In the genomic region with DNA sequence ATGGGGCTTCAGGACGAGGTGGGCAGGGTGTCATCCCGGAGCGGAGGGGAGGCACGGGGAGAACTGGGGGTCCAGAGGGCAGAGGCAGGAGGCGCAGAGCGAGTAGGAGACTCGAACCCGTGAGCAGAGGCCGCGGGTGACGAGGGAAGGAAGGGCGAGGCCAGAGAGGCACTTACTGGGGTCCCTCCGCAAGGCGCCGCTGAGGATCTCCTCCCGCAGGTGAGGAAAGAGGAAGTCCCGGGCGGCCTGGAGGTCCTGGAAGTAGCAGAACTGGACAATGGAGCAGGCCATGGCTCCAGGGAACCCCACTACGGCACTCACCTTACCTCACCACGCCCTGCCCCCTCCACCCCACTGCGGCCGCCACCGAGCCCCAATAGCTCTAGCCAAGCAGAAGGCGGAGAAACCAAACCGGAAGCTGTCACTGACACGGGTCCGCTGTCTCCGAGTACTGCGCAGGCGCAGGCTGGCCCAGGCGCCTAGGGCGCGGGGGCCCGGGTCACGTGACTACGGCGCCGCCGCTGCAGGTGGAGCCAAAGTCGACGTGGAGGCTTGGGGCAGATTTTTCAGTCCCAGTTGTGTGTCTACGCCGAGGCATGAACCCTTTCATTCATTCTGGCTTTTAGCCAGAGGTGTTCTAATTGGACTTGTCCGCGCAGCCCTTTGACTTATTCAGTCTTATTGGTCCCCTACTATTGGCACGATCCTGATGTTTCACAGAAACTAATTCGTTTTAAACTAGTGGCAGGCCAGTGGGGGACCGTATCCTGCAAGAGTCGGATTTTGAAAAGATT, we compare ENCODE assay signal across 8 cellular contexts. TPM values are rescaled to one million over a fixed set of nuclear protein-coding genes. Genes with fewer than 3 reads are reported as not detected.
DNase-seq lines count a peak whose midpoint lies in the region; ATAC-seq and TF ChIP-seq lines count a peak whose summit lies in the region.

A gene with protein sequence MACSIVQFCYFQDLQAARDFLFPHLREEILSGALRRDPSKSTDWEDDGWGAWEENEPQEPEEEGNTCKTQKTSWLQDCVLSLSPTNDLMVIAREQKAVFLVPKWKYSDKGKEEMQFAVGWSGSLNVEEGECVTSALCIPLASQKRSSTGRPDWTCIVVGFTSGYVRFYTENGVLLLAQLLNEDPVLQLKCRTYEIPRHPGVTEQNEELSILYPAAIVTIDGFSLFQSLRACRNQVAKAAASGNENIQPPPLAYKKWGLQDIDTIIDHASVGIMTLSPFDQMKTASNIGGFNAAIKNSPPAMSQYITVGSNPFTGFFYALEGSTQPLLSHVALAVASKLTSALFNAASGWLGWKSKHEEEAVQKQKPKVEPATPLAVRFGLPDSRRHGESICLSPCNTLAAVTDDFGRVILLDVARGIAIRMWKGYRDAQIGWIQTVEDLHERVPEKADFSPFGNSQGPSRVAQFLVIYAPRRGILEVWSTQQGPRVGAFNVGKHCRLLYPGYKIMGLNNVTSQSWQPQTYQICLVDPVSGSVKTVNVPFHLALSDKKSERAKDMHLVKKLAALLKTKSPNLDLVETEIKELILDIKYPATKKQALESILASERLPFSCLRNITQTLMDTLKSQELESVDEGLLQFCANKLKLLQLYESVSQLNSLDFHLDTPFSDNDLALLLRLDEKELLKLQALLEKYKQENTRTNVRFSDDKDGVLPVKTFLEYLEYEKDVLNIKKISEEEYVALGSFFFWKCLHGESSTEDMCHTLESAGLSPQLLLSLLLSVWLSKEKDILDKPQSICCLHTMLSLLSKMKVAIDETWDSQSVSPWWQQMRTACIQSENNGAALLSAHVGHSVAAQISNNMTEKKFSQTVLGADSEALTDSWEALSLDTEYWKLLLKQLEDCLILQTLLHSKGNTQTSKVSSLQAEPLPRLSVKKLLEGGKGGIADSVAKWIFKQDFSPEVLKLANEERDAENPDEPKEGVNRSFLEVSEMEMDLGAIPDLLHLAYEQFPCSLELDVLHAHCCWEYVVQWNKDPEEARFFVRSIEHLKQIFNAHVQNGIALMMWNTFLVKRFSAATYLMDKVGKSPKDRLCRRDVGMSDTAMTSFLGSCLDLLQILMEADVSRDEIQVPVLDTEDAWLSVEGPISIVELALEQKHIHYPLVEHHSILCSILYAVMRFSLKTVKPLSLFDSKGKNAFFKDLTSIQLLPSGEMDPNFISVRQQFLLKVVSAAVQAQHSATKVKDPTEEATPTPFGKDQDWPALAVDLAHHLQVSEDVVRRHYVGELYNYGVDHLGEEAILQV (N-terminal part only) (minus strand): TSS at position 407 of the 794 bp plus-strand sequence. CDS start 116 bp downstream, at position 291.

- no peaks in the 10 kb centered on the region for H3K27me3 ChIP-seq in GM06990 (replicated peaks; ENCODE audit: control insufficient read depth, insufficient read depth, low read length)
- no peaks in the 10 kb centered on the region for H3K27me3 ChIP-seq in testis

- H3K4me3 ChIP-seq in GM06990 (replicated peaks; ENCODE audit: low read depth, low read length) (peak within 1 kb of the TSS; percentile 76), NB4 (ENCODE audit: low read depth, low read length) (peak within 1 kb of the TSS; percentile 85), testis (peak within 1 kb of the TSS; percentile 88 to 94)

- peaks cover 6% of the 10 kb centered on the region for H3K27me3 Mint-ChIP-seq in activated naive CD4-positive, alpha-beta T cell treated with anti-CD3 and anti-CD28 coated beads for 36 hours (ENCODE audit: low read depth)

- DNase-seq in GM06990 (ENCODE audit: extremely low read depth, insufficient read length): peak; percentile 98
- DNase-seq in NB4 (ENCODE audit: low read depth): peak; percentile 93
- DNase-seq in SK-N-DZ (ENCODE audit: low spot score): peak; percentile 91
- peak; percentile 97 for DNase-seq in activated naive CD4-positive, alpha-beta T cell treated with anti-CD3 and anti-CD28 coated beads for 36 hours
- peak; percentile 68 for DNase-seq in glomerular endothelial cell (ENCODE audit: extremely low read depth, low read depth, low spot score)
- peak; percentile 75 for DNase-seq in omental fat pad (ENCODE audit: low spot score)
- DNase-seq in testis: peak; percentile 95

- no peak for TF ChIP-seq CTCF in GM06990 (IDR thresholded peaks at IDR 0.05; ENCODE audit: insufficient read depth, low read length, poor library complexity, severe bottlenecking)
- no peak for TF ChIP-seq CTCF in NB4 (IDR thresholded peaks at IDR 0.05; ENCODE audit: low read depth, low read length)
- no peak for TF ChIP-seq CTCF in omental fat pad (IDR thresholded peaks at IDR 0.05)
- no peak for TF ChIP-seq CTCF in testis (IDR thresholded peaks at IDR 0.05)

- ATAC-seq in HG02571 (IDR thresholded peaks at IDR 0.05; ENCODE audit: unreplicated experiment) (peak; percentile 98), omental fat pad (ENCODE audit: low FRiP score) (peak; percentile 98)

- H3K36me3 ChIP-seq in GM06990 (ENCODE audit: control insufficient read depth, insufficient read depth, low read length) (peaks cover 4% of the 10 kb centered on the region; the same call in 1 of the 2 replicates), testis (ENCODE audit: low read depth, missing control alignments) (no peaks in the 10 kb centered on the region)

- peak; percentile 75 for TF ChIP-seq POLR2A in NB4 (IDR thresholded peaks at IDR 0.05; ENCODE audit: extremely low read depth, insufficient read length)
- no peak for TF ChIP-seq POLR2A in testis (IDR thresholded peaks at IDR 0.05)

- 0% methylated on average over 25 to 49 of the region's 49 CpGs for WGBS in testis, 2 donors

- H3K4me1 Mint-ChIP-seq in activated naive CD4-positive, alpha-beta T cell treated with anti-CD3 and anti-CD28 coated beads for 36 hours (ENCODE audit: low read depth): peaks cover 24% of the 10 kb centered on the region

- no peak within 1 kb of the TSS for H3K27ac Mint-ChIP-seq in activated naive CD4-positive, alpha-beta T cell treated with anti-CD3 and anti-CD28 coated beads for 36 hours

- CTCF ChIA-PET in activated naive CD4-positive, alpha-beta T cell treated with anti-CD3 and anti-CD28 coated beads for 36 hours (lab: Charles Lee): interaction anchor here (1.0 to 1.3 kb wide), 2 partner anchors 27 to 45 kb away, joined by 4 read pairs; no protein-coding TSS in a partner anchor

- no peaks in the 10 kb centered on the region for H3K9me3 Mint-ChIP-seq in activated naive CD4-positive, alpha-beta T cell treated with anti-CD3 and anti-CD28 coated beads for 36 hours

- intact Hi-C loops in activated naive CD4-positive, alpha-beta T cell treated with anti-CD3 and anti-CD28 coated beads for 36 hours (cut with micrococcal nuclease): loop anchor here (2.0 to 5.0 kb wide), 6 partner anchors 53 to 1097 kb away; a partner anchor contains a TSS
- intact Hi-C loops in testis (cut with DNase I; ENCODE audit: low total_unique reads): no loop called here

- no peak within 1 kb of the TSS for H3K4me3 Mint-ChIP-seq in activated naive CD4-positive, alpha-beta T cell treated with anti-CD3 and anti-CD28 coated beads for 36 hours

- peaks cover 19% of the 10 kb centered on the region for H3K36me3 Mint-ChIP-seq in activated naive CD4-positive, alpha-beta T cell treated with anti-CD3 and anti-CD28 coated beads for 36 hours (ENCODE audit: low read depth)

- peak within 1 kb of the TSS; percentile 86 to 89 for H3K27ac ChIP-seq in testis

- H3K9me3 ChIP-seq in testis: no peaks in the 10 kb centered on the region

- peaks cover 10% of the 10 kb centered on the region for H3K4me1 ChIP-seq in testis

RNA-seq across cellular contexts. Expression of the gene that starts here (rescaled TPM):
- 14.0 and 16.2 TPM in 2 replicates for polyA plus RNA-seq in SK-N-DZ (2014; cell fraction: cytosol; rRNA removed)
- polyA plus RNA-seq in SK-N-DZ (2014; cell fraction: nucleus; rRNA removed): 15.0 and 22.5 TPM in 2 replicates
- total RNA-seq in activated naive CD4-positive, alpha-beta T cell treated with anti-CD3 and anti-CD28 coated beads for 36 hours: 10 to 100 TPM; 37.3 to 39.6 TPM
- total RNA-seq in glomerular endothelial cell: 21.4 and 28.9 TPM in 2 replicates
- total RNA-seq in omental fat pad: 10 to 100 TPM; 22.0 to 37.0 (median 30.4) TPM
- 10 to 100 TPM; 24.6 to 28.7 TPM for total RNA-seq in testis
- polyA plus RNA-seq in testis (ENCODE audit: insufficient read depth, low read depth, low replicate concordance): 17.9 TPM

Comparison
In these comparisons a context has a peak if more than half of its experiments do, and no peak if none do; other contexts are left out.
1. Peak in every context shown above with its lines: DNase-seq, ATAC-seq, H3K4me3 ChIP-seq and H3K27ac ChIP-seq.